Comparison of ENCODE assay signal across 9 cellular contexts in genomic region chr7:130921391-130922180, GRCh38.
DNase-seq lines count a peak whose midpoint lies in the region; ATAC-seq, FAIRE-seq and TF ChIP-seq lines count a peak whose summit lies in the region.
"Had no signal": no experiment of that assay in that cellular context is flagged by ENCODE, and none has a peak within 500 bp of the region (broad histone marks: within the 10 kb centered on the region; RNA-seq: fewer than 3 reads in every experiment).

No MANE protein-coding gene starts in this region.

- no peak overlapping the region for H3K4me3 Mint-ChIP-seq in astrocyte (ENCODE audit: unreplicated experiment)

- DNase-seq in NCI-H510A treated with DMSO at 0.1 percent for 48 hours (lab: John Stamatoyannopoulos, UW) (peak; percentile 13), NCI-H510A (lab: John Stamatoyannopoulos, UW) (no peak), astrocyte (ENCODE audit: low read depth) (peak; percentile 97), kidney epithelial cell (ENCODE audit: low read depth) (peak; percentile 92), COR-L47 (lab: John Stamatoyannopoulos, UW) (no peak), RKO (ENCODE audit: low spot score) (no peak)
- peak; percentile 34 for DNase-seq in stimulated activated CD8-positive, alpha-beta memory T cell treated with anti-CD3 and anti-CD28 coated beads, Interleukin-4, amount 100 ng/mL, for 48 hours

- peaks cover 70% of the 10 kb centered on the region for H3K4me1 ChIP-seq in astrocyte (ENCODE audit: insufficient read depth, low read length)

- no peaks in the 10 kb centered on the region for H3K27me3 Mint-ChIP-seq in astrocyte (ENCODE audit: low read depth, unreplicated experiment)

- H3K4me1 Mint-ChIP-seq in astrocyte (ENCODE audit: low read depth, unreplicated experiment): peaks cover 45% of the 10 kb centered on the region

- peak overlapping the region; percentile 60 for H3K4me3 ChIP-seq in astrocyte (ENCODE audit: insufficient read depth, low read depth, low read length)
- H3K4me3 ChIP-seq in kidney epithelial cell (ENCODE audit: low read depth, low read length): peak overlapping the region; percentile 15

- ATAC-seq in GM19452 (IDR thresholded peaks at IDR 0.05; ENCODE audit: unreplicated experiment): no peak

- peaks cover 7% of the 10 kb centered on the region for H3K36me3 Mint-ChIP-seq in astrocyte (ENCODE audit: low read depth, unreplicated experiment)

- H2AFZ ChIP-seq in astrocyte (ENCODE audit: low read depth, low read length): peak overlapping the region; percentile 19

- H3K27ac Mint-ChIP-seq in astrocyte (ENCODE audit: unreplicated experiment): no peak overlapping the region

- peak overlapping the region; percentile 88 for H3K9ac ChIP-seq in astrocyte (ENCODE audit: low read length)

- H3K79me2 ChIP-seq in astrocyte (ENCODE audit: insufficient read depth, low read length): peaks cover 95% of the 10 kb centered on the region

- no peaks in the 10 kb centered on the region for H3K27me3 ChIP-seq in astrocyte (ENCODE audit: insufficient read depth, low read length)
- H3K27me3 ChIP-seq in kidney epithelial cell (ENCODE audit: control insufficient read depth, insufficient read depth, low read length): no peaks in the 10 kb centered on the region

- H3K9me3 Mint-ChIP-seq in astrocyte (ENCODE audit: unreplicated experiment): no peaks in the 10 kb centered on the region

- peaks cover 4% of the 10 kb centered on the region for H3K36me3 ChIP-seq in astrocyte (ENCODE audit: insufficient read depth, low read length)
- no peaks in the 10 kb centered on the region for H3K36me3 ChIP-seq in kidney epithelial cell (ENCODE audit: control insufficient read depth, insufficient read depth, low read length)

- no peaks in the 10 kb centered on the region for H3K9me3 ChIP-seq in astrocyte (ENCODE audit: insufficient read depth, low read depth, low read length)

- no peak for TF ChIP-seq CTCF in astrocyte (IDR thresholded peaks at IDR 0.05; ENCODE audit: insufficient read depth, low read depth, low read length)
- no peak for TF ChIP-seq CTCF in kidney epithelial cell (IDR thresholded peaks at IDR 0.05; ENCODE audit: insufficient read depth, low read length, poor library complexity, severe bottlenecking)

- H3K27ac ChIP-seq in astrocyte (ENCODE audit: low read depth, low read length): peak overlapping the region; percentile 95
- H3K27ac ChIP-seq: C4-2B had no signal

- no peak for FAIRE-seq in astrocyte (lab: Jason Lieb, UNC)

- H4K20me1 ChIP-seq in astrocyte (ENCODE audit: insufficient read depth, low read length): peaks cover 5% of the 10 kb centered on the region

- peak overlapping the region; percentile 85 for H3K4me2 ChIP-seq in astrocyte (ENCODE audit: low read length)

Comparison
In these comparisons a context has a peak if more than half of its experiments do, and no peak if none do; other contexts are left out.
1. DNase-seq: peak in NCI-H510A treated with DMSO at 0.1 percent for 48 hours (single experiment), astrocyte (single experiment), kidney epithelial cell (single experiment) and stimulated activated CD8-positive, alpha-beta memory T cell treated with anti-CD3 and anti-CD28 coated beads, Interleukin-4, amount 100 ng/mL, for 48 hours (single experiment); none in NCI-H510A (single experiment), COR-L47 (single experiment) and RKO (single experiment).